Comparison of ENCODE assay signal across 1 cellular context in the genomic region with DNA sequence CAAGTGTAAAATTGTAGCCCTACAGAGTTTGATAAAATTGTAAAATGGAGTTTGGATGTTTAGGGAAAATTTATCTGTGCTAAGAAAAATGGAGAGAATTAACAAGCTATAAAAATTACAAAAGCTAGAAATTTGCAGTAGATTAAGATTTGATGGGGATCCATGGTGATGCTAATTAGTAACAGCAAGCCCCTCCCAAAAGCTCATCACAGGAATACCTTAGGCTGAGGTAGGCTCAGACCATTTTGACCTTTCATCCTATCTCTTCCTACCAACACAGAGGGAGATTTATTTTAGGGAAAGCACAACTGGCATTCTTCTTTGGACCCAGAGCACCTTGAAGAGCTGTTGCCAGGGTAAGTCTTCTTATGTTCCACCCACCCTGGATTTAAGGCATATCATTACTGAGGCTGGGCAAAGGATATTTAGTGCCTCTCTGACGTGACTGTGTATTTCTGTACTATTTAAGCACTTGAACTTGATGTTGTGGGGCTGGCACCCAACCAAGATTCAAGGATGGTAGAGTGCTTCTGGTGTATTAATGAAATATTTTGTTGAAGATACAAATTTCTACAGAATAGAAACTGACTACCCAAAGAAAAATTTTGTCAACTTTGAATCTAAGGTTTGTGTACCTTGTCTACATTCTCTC.
TF ChIP-seq lines count a peak whose summit lies in the region.

No MANE protein-coding gene starts in this region.

TF ChIP-seq in H1, 55 proteins besides CTCF, POLR2A, EP300 and RAD21:
- TF ChIP-seq, protein P1, sequence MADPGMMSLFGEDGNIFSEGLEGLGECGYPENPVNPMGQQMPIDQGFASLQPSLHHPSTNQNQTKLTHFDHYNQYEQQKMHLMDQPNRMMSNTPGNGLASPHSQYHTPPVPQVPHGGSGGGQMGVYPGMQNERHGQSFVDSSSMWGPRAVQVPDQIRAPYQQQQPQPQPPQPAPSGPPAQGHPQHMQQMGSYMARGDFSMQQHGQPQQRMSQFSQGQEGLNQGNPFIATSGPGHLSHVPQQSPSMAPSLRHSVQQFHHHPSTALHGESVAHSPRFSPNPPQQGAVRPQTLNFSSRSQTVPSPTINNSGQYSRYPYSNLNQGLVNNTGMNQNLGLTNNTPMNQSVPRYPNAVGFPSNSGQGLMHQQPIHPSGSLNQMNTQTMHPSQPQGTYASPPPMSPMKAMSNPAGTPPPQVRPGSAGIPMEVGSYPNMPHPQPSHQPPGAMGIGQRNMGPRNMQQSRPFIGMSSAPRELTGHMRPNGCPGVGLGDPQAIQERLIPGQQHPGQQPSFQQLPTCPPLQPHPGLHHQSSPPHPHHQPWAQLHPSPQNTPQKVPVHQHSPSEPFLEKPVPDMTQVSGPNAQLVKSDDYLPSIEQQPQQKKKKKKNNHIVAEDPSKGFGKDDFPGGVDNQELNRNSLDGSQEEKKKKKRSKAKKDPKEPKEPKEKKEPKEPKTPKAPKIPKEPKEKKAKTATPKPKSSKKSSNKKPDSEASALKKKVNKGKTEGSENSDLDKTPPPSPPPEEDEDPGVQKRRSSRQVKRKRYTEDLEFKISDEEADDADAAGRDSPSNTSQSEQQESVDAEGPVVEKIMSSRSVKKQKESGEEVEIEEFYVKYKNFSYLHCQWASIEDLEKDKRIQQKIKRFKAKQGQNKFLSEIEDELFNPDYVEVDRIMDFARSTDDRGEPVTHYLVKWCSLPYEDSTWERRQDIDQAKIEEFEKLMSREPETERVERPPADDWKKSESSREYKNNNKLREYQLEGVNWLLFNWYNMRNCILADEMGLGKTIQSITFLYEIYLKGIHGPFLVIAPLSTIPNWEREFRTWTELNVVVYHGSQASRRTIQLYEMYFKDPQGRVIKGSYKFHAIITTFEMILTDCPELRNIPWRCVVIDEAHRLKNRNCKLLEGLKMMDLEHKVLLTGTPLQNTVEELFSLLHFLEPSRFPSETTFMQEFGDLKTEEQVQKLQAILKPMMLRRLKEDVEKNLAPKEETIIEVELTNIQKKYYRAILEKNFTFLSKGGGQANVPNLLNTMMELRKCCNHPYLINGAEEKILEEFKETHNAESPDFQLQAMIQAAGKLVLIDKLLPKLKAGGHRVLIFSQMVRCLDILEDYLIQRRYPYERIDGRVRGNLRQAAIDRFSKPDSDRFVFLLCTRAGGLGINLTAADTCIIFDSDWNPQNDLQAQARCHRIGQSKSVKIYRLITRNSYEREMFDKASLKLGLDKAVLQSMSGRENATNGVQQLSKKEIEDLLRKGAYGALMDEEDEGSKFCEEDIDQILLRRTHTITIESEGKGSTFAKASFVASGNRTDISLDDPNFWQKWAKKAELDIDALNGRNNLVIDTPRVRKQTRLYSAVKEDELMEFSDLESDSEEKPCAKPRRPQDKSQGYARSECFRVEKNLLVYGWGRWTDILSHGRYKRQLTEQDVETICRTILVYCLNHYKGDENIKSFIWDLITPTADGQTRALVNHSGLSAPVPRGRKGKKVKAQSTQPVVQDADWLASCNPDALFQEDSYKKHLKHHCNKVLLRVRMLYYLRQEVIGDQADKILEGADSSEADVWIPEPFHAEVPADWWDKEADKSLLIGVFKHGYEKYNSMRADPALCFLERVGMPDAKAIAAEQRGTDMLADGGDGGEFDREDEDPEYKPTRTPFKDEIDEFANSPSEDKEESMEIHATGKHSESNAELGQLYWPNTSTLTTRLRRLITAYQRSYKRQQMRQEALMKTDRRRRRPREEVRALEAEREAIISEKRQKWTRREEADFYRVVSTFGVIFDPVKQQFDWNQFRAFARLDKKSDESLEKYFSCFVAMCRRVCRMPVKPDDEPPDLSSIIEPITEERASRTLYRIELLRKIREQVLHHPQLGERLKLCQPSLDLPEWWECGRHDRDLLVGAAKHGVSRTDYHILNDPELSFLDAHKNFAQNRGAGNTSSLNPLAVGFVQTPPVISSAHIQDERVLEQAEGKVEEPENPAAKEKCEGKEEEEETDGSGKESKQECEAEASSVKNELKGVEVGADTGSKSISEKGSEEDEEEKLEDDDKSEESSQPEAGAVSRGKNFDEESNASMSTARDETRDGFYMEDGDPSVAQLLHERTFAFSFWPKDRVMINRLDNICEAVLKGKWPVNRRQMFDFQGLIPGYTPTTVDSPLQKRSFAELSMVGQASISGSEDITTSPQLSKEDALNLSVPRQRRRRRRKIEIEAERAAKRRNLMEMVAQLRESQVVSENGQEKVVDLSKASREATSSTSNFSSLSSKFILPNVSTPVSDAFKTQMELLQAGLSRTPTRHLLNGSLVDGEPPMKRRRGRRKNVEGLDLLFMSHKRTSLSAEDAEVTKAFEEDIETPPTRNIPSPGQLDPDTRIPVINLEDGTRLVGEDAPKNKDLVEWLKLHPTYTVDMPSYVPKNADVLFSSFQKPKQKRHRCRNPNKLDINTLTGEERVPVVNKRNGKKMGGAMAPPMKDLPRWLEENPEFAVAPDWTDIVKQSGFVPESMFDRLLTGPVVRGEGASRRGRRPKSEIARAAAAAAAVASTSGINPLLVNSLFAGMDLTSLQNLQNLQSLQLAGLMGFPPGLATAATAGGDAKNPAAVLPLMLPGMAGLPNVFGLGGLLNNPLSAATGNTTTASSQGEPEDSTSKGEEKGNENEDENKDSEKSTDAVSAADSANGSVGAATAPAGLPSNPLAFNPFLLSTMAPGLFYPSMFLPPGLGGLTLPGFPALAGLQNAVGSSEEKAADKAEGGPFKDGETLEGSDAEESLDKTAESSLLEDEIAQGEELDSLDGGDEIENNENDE (IDR thresholded peaks at IDR 0.05; ENCODE audit: insufficient replicate concordance, low read length) = peak; percentile 71
- TF ChIP-seq BRCA1 (IDR thresholded peaks at IDR 0.05; ENCODE audit: low read depth, low read length) (no peak), CBX5 (IDR thresholded peaks at IDR 0.05; ENCODE audit: low read depth, low read length) (no peak), BCL11A (IDR thresholded peaks at IDR 0.05; ENCODE audit: low read depth in 2 of 2, low read length in 2 of 2) (no peak), SP1 (IDR thresholded peaks at IDR 0.05; ENCODE audit: low read depth, low read length) (peak; percentile 52; the same call in 1 of the 2 replicates), TAF1 (IDR thresholded peaks at IDR 0.05; ENCODE audit: low read depth, low read length) (peak; percentile 53), JUND (IDR thresholded peaks at IDR 0.05; ENCODE audit: low read length) (no peak), NANOG (IDR thresholded peaks at IDR 0.05; ENCODE audit: insufficient read depth, low read depth, low read length, poor library complexity, severe bottlenecking) (peak; percentile 84)
